2 cellular contexts compared by ENCODE assay signal in the genomic region with DNA sequence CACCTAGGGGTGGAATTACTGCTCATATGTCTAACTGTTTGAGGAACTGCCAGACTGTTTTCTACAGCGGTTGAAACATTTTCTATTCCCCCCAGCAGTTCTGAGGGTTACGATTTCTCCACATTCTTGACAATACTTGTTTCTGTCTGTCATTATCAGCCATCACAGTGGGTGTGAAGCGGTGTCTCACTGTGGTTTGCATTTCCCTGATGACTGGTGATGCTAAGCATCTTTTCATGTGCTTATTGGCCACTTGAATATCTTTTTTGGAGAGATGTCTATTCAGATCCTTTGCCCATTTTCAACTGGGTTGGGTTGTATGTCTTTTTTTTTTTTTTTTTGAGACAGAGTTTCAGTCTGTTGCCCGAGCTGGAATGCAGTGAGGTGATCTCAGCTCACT.
A peak's percentile ranks its signal among the peaks of the same experiment; 100 is the strongest.
TF ChIP-seq lines count a peak whose summit lies in the region.

No MANE protein-coding gene starts in this region.

TF ChIP-seq in IMR-90, 13 proteins besides CTCF, POLR2A, EP300 and RAD21:
- TF ChIP-seq CHD1 (IDR thresholded peaks at IDR 0.05; ENCODE audit: low read depth, low read length) = no peak

TF ChIP-seq in GM12878, 131 proteins besides CTCF, POLR2A, EP300 and RAD21:
- TF ChIP-seq RFX5 (IDR thresholded peaks at IDR 0.05; ENCODE audit: low read depth, low read length) (peak; percentile 93), ETV6 (conservative IDR thresholded peaks at IDR 0.05 in 1 of 2, IDR thresholded peaks at IDR 0.05 in 1 of 2; ENCODE audit: borderline replicate concordance in 1 of 2, low read depth in 1 of 2) (no peak)
- TF ChIP-seq, protein P1, sequence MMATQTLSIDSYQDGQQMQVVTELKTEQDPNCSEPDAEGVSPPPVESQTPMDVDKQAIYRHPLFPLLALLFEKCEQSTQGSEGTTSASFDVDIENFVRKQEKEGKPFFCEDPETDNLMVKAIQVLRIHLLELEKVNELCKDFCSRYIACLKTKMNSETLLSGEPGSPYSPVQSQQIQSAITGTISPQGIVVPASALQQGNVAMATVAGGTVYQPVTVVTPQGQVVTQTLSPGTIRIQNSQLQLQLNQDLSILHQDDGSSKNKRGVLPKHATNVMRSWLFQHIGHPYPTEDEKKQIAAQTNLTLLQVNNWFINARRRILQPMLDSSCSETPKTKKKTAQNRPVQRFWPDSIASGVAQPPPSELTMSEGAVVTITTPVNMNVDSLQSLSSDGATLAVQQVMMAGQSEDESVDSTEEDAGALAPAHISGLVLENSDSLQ (IDR thresholded peaks at IDR 0.05) = peak; percentile 41; the same call in 1 of the 2 replicates
